ENCODE assay signal across 8 cellular contexts in genomic region chr1:203290261-203291089, GRCh38. TPM values are rescaled to one million over a fixed set of nuclear protein-coding genes. Genes with fewer than 3 reads are reported as not detected.
DNase-seq lines count a peak whose midpoint lies in the region; ATAC-seq and TF ChIP-seq lines count a peak whose summit lies in the region.

No MANE protein-coding gene starts in this region.

- ATAC-seq in GM21526 (IDR thresholded peaks at IDR 0.05; ENCODE audit: low FRiP score, unreplicated experiment): peak; percentile 46

- H3K9me3 Mint-ChIP-seq in Calu3 (ENCODE audit: low read depth, unreplicated experiment): no peaks in the 10 kb centered on the region
- H3K9me3 Mint-ChIP-seq in type B pancreatic cell: no peaks in the 10 kb centered on the region

- no peaks in the 10 kb centered on the region for H4K20me1 ChIP-seq in Loucy (ENCODE audit: insufficient read depth, low read length, poor library complexity, severe bottlenecking)
- no peaks in the 10 kb centered on the region for H4K20me1 ChIP-seq in SK-N-SH (ENCODE audit: insufficient read depth)

- H3K4me3 ChIP-seq in Loucy (ENCODE audit: low read length, poor library complexity, severe bottlenecking): peak overlapping the region; percentile 36
- peak overlapping the region in 1 of 2 experiments; percentile 7; a peak in 1 of 4 replicates for H3K4me3 ChIP-seq in SK-N-SH (ENCODE audit: low read depth in 2 of 2, low read length in 1 of 2)
- peak overlapping the region in 1 of 4 donors; percentile 34 for H3K4me3 ChIP-seq in adrenal gland
- H3K4me3 ChIP-seq in right atrium auricular region: peak overlapping the region; percentile 12 to 35

- peak; percentile 92 for DNase-seq in Calu3
- peak; percentile 91 for DNase-seq in SK-N-SH
- DNase-seq in adrenal gland: peak; percentile 94 to 98 (median 97)
- DNase-seq in right atrium auricular region (ENCODE audit: low spot score): peak; percentile 99
- DNase-seq in posterior vena cava (ENCODE audit: low spot score): peak; percentile 99
- DNase-seq in type B pancreatic cell (ENCODE audit: extremely low spot score, unreplicated experiment): peak; percentile 88

- H3K9ac ChIP-seq in Loucy (ENCODE audit: low read depth, low read length, poor library complexity, severe bottlenecking) (peak overlapping the region; percentile 71), SK-N-SH (no peak overlapping the region)

- TF ChIP-seq EP300 in SK-N-SH (IDR thresholded peaks at IDR 0.05; ENCODE audit: borderline replicate concordance in 1 of 2, low read depth in 1 of 2, low read length in 1 of 2): no peak

- TF ChIP-seq RAD21 in SK-N-SH (IDR thresholded peaks at IDR 0.05; ENCODE audit: low read length): no peak

- POLR2A ChIA-PET in SK-N-SH (lab: Yijun Ruan, JAX): interaction anchor here (0.9 to 1.7 kb wide), 3 partner anchors 15 to 36 kb away, joined by 3 to 12 read pairs (median 6); partner anchors contain the start of gene BTG2

- no peaks in the 10 kb centered on the region for H3K9me3 ChIP-seq in Loucy (ENCODE audit: insufficient read depth, low read depth, low read length)
- no peaks in the 10 kb centered on the region for H3K9me3 ChIP-seq in SK-N-SH
- no peaks in the 10 kb centered on the region for H3K9me3 ChIP-seq in adrenal gland (replicated peaks in 1 of 3)
- no peaks in the 10 kb centered on the region for H3K9me3 ChIP-seq in right atrium auricular region

- H3K4me3 Mint-ChIP-seq in Calu3 (ENCODE audit: low read depth, unreplicated experiment): peak overlapping the region; percentile 59
- H3K4me3 Mint-ChIP-seq in type B pancreatic cell: peak overlapping the region; percentile 73

- H3K27me3 ChIP-seq in Loucy (ENCODE audit: insufficient read depth, low read length, poor library complexity, severe bottlenecking): no peaks in the 10 kb centered on the region
- H3K27me3 ChIP-seq in SK-N-SH (ENCODE audit: insufficient read depth): peaks cover 10% of the 10 kb centered on the region
- H3K27me3 ChIP-seq in adrenal gland: no peaks in the 10 kb centered on the region
- no peaks in the 10 kb centered on the region for H3K27me3 ChIP-seq in right atrium auricular region

- H3K79me2 ChIP-seq in Loucy (ENCODE audit: insufficient read depth, low read length): peaks cover 12% of the 10 kb centered on the region; the same call in 1 of the 2 replicates
- no peaks in the 10 kb centered on the region for H3K79me2 ChIP-seq in SK-N-SH (ENCODE audit: insufficient read depth)

- TF ChIP-seq POLR2A in adrenal gland (IDR thresholded peaks at IDR 0.05): peak; percentile 41 to 64

- H3K27ac ChIP-seq in SK-N-SH (ENCODE audit: low read depth in 2 of 2, low read length in 1 of 2) (peak overlapping the region in 1 of 2 experiments; percentile 76; a peak in 2 of 4 replicates), adrenal gland (peak overlapping the region; percentile 67 to 95 (median 75)), right atrium auricular region (peak overlapping the region; percentile 96 to 98)

- H3K36me3 Mint-ChIP-seq in Calu3 (ENCODE audit: insufficient read depth, unreplicated experiment): peaks cover 13% of the 10 kb centered on the region
- no peaks in the 10 kb centered on the region for H3K36me3 Mint-ChIP-seq in type B pancreatic cell

- H3K27me3 Mint-ChIP-seq in Calu3 (ENCODE audit: unreplicated experiment): peaks cover 23% of the 10 kb centered on the region
- no peaks in the 10 kb centered on the region for H3K27me3 Mint-ChIP-seq in type B pancreatic cell

- CTCF ChIA-PET in Calu3 (lab: Charles Lee) (interaction anchor here (0.7 to 1.7 kb wide), 5 partner anchors 9 to 51 kb away, joined by 3 to 5 read pairs (median 3); no protein-coding TSS in a partner anchor), SK-N-SH (lab: Yijun Ruan, JAX) (interaction anchor here (0.8 to 31.2 kb wide), 12 partner anchors 10 to 251 kb away, joined by 3 to 817 read pairs (median 4); partner anchors contain the start of gene FMOD)

- peaks cover 68% of the 10 kb centered on the region for H3K4me1 ChIP-seq in Loucy (ENCODE audit: insufficient read depth, low read length, poor library complexity, severe bottlenecking)
- peaks cover 0 to 32% of the 10 kb centered on the region in 2 experiments; a peak in 1 of 4 replicates for H3K4me1 ChIP-seq in SK-N-SH (ENCODE audit: control insufficient read depth in 1 of 2, insufficient read depth in 2 of 2, low read depth in 1 of 2, low read length in 1 of 2)
- H3K4me1 ChIP-seq in adrenal gland (replicated peaks in 1 of 2): peaks cover 28 to 52% of the 10 kb centered on the region in 2 donors
- H3K4me1 ChIP-seq in right atrium auricular region: peaks cover 0 to 60% of the 10 kb centered on the region in 2 donors

- peaks cover 30% of the 10 kb centered on the region for H3K4me1 Mint-ChIP-seq in Calu3 (ENCODE audit: low read depth, unreplicated experiment)
- H3K4me1 Mint-ChIP-seq in type B pancreatic cell (ENCODE audit: unreplicated experiment): peaks cover 53% of the 10 kb centered on the region

- H2AFZ ChIP-seq in Loucy (ENCODE audit: low read length): no peak overlapping the region
- no peak overlapping the region for H2AFZ ChIP-seq in SK-N-SH (ENCODE audit: low read depth)

- H3K4me2 ChIP-seq in Loucy (ENCODE audit: low read depth, low read length, poor library complexity, severe bottlenecking): peak overlapping the region; percentile 78
- H3K4me2 ChIP-seq in SK-N-SH: peak overlapping the region; percentile 50; the same call in 1 of the 2 replicates

- H3F3A ChIP-seq in Loucy (ENCODE audit: low read depth) (no peaks in the 10 kb centered on the region; the same call in 1 of the 2 replicates), SK-N-SH (replicated peaks; ENCODE audit: insufficient read depth) (no peaks in the 10 kb centered on the region)

- H3K36me3 ChIP-seq in Loucy (ENCODE audit: insufficient read depth, low read length): no peaks in the 10 kb centered on the region
- H3K36me3 ChIP-seq in SK-N-SH (replicated peaks in 1 of 2; ENCODE audit: control insufficient read depth in 1 of 2, insufficient read depth in 2 of 2, low read length in 1 of 2): no peaks in the 10 kb centered on the region
- H3K36me3 ChIP-seq in adrenal gland (replicated peaks in 1 of 2): no peaks in the 10 kb centered on the region
- no peaks in the 10 kb centered on the region for H3K36me3 ChIP-seq in right atrium auricular region

- H3K27ac Mint-ChIP-seq in Calu3 (ENCODE audit: unreplicated experiment) (peak overlapping the region; percentile 70), type B pancreatic cell (peak overlapping the region; percentile 98)

- intact Hi-C loops in Calu3 (cut with micrococcal nuclease; ENCODE audit: unreplicated experiment) (no loop called here), adrenal gland (cut with DNase I) (no loop called here), posterior vena cava (cut with DNase I) (no loop called here)

- H3K9me2 ChIP-seq in Loucy (replicated peaks; ENCODE audit: low read depth, low read length) (no peaks in the 10 kb centered on the region), SK-N-SH (no peaks in the 10 kb centered on the region)

- TF ChIP-seq CTCF in Calu3 (IDR thresholded peaks at IDR 0.05; ENCODE audit: unreplicated experiment) (no peak), Loucy (conservative IDR thresholded peaks at IDR 0.05; ENCODE audit: low read length) (no peak), SK-N-SH (IDR thresholded peaks at IDR 0.05) (no peak), adrenal gland (IDR thresholded peaks at IDR 0.05) (no peak), right atrium auricular region (IDR thresholded peaks at IDR 0.05) (no peak), type B pancreatic cell (conservative IDR thresholded peaks at IDR 0.05) (no peak)

- no TSS peak for BruUV-seq in Calu3 (replicated peaks; lab: Mats Ljungman, UMichigan)

- WGBS in SK-N-SH (ENCODE audit: low lambda C conversion rate): 25% methylated on average over 23 of the region's 31 CpGs
- WGBS in adrenal gland, 4 donors: 11 to 31% (median 14%) methylated on average over 10 to 31 of the region's 31 CpGs

TF ChIP-seq in SK-N-SH, 30 proteins besides CTCF, POLR2A, EP300 and RAD21:
- TF ChIP-seq, protein P1, sequence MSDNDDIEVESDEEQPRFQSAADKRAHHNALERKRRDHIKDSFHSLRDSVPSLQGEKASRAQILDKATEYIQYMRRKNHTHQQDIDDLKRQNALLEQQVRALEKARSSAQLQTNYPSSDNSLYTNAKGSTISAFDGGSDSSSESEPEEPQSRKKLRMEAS (IDR thresholded peaks at IDR 0.05; ENCODE audit: low read depth): no peak
- TF ChIP-seq USF2 (IDR thresholded peaks at IDR 0.05; ENCODE audit: borderline replicate concordance, low read depth, low read length): no peak
- peak; percentile 72 for TF ChIP-seq RFX5 (IDR thresholded peaks at IDR 0.05; ENCODE audit: low read length)
- peak; percentile 40; the same call in 1 of the 2 replicates for TF ChIP-seq GATA2 (CRISPR knock-in tag; IDR thresholded peaks at IDR 0.05)
- no peak for TF ChIP-seq SIN3A (IDR thresholded peaks at IDR 0.05; ENCODE audit: borderline replicate concordance, low read depth, low read length)

RNA-seq across cellular contexts. Expression of gene BTG2, which starts 14.8 kb away (rescaled TPM):
- total RNA-seq in Calu3 (2022) (2.7 and 4.9 TPM in 2 replicates), adrenal gland (100 to 1,000 TPM in 2 of 8 donors, 10 to 100 TPM in 6; 11.4 to 175 (median 52.5) TPM), right atrium auricular region (100 to 1,000 TPM; 132 to 254 TPM), posterior vena cava (100 to 1,000 TPM in 1 of 2 donors, 10 to 100 TPM in 1; 64.7 to 153 TPM), type B pancreatic cell (ENCODE audit: low replicate concordance) (49.8 and 147 TPM in 2 replicates)
- polyA plus RNA-seq in SK-N-SH (2012; rRNA removed) (26.2 and 33.5 TPM in 2 replicates), adrenal gland (10 to 100 TPM; 16.6 to 58.8 (median 24.0) TPM)
- polyA plus RNA-seq in SK-N-SH (2012; cell fraction: cytosol; rRNA removed): 19.1 and 24.9 TPM in 2 replicates
- polyA plus RNA-seq in SK-N-SH (2012; cell fraction: nucleus; rRNA removed): 13.7 and 24.3 TPM in 2 replicates
